ENCODE assay signal across 17 cellular contexts in genomic region chr1:184734972-184735371, GRCh38. TPM values are rescaled to one million over a fixed set of nuclear protein-coding genes. Genes with fewer than 3 reads are reported as not detected.
DNase-seq lines count a peak whose midpoint lies in the region; ATAC-seq and TF ChIP-seq lines count a peak whose summit lies in the region.
"Had no signal": no experiment of that assay in that cellular context is flagged by ENCODE, and none has a peak within 500 bp of the region (broad histone marks: within the 10 kb centered on the region; RNA-seq: fewer than 3 reads in every experiment).

No MANE protein-coding gene starts in this region.

- H3K27ac ChIP-seq in upper lobe of left lung: no peak overlapping the region
- H3K27ac ChIP-seq: ovary, tibial nerve had no signal

- H3K9me3 ChIP-seq in upper lobe of left lung: no peaks in the 10 kb centered on the region
- H3K9me3 ChIP-seq: ovary, tibial nerve had no signal

- no peak for TF ChIP-seq POLR2A in upper lobe of left lung (IDR thresholded peaks at IDR 0.05)

- H3K36me3 Mint-ChIP-seq in activated B cell treated with CpG ODN at 0.5 μM for 24 hours (ENCODE audit: low read depth): peaks cover 47% of the 10 kb centered on the region

- DNase-seq in activated B cell treated with CpG ODN at 0.5 μM for 24 hours: no peak
- DNase-seq in foreskin fibroblast: no peak
- no peak for DNase-seq in SHP77 (lab: John Stamatoyannopoulos, UW)
- DNase-seq in H4 (ENCODE audit: low spot score): no peak
- no peak for DNase-seq in upper lobe of left lung
- DNase-seq: activated CD4-positive, alpha-beta T cell treated with anti-CD3 and anti-CD28 coated beads for 4 hours; activated T-cell treated with anti-CD3 and anti-CD28 coated beads, Interleukin-2, amount 50 U/mL, for 4 hours; effector CD8-positive, alpha-beta T cell; hypothalamus; NCI-H187; NCI-H82; ovary; stimulated activated CD4-positive, alpha-beta T cell treated with anti-CD3 and anti-CD28 coated beads, Interleukin-4, amount 100 ng/mL, for 24 hours had no signal

- no peak overlapping the region for H3K4me3 Mint-ChIP-seq in activated B cell treated with CpG ODN at 0.5 μM for 24 hours
- H3K4me3 Mint-ChIP-seq: activated T-cell treated with anti-CD3 and anti-CD28 coated beads, Interleukin-2, amount 50 U/mL, for 4 hours had no signal

- H3K9me3 Mint-ChIP-seq in activated B cell treated with CpG ODN at 0.5 μM for 24 hours: no peaks in the 10 kb centered on the region
- H3K9me3 Mint-ChIP-seq: activated T-cell treated with anti-CD3 and anti-CD28 coated beads, Interleukin-2, amount 50 U/mL, for 4 hours had no signal

- ATAC-seq in GM18519 (IDR thresholded peaks at IDR 0.05; ENCODE audit: low FRiP score, unreplicated experiment) (peak; percentile 67), GM21528 (IDR thresholded peaks at IDR 0.05; ENCODE audit: low FRiP score, unreplicated experiment) (peak; percentile 77), HG03108 (IDR thresholded peaks at IDR 0.05; ENCODE audit: unreplicated experiment) (peak; percentile 74), activated B cell treated with CpG ODN at 0.5 μM for 24 hours (ENCODE audit: low read depth) (peak; percentile 42), upper lobe of left lung (ENCODE audit: low FRiP score in 2 of 2) (no peak)
- ATAC-seq: activated T-cell treated with anti-CD3 and anti-CD28 coated beads, Interleukin-2, amount 50 U/mL, for 4 hours had no signal

- no peaks in the 10 kb centered on the region for H3K27me3 Mint-ChIP-seq in activated B cell treated with CpG ODN at 0.5 μM for 24 hours

- no peak overlapping the region for H3K4me3 ChIP-seq in foreskin fibroblast (ENCODE audit: low read depth in 1 of 2, low read length in 2 of 2)
- no peak overlapping the region for H3K4me3 ChIP-seq in upper lobe of left lung
- H3K4me3 ChIP-seq: ovary, tibial nerve had no signal

- H3K4me1 ChIP-seq in upper lobe of left lung: peaks cover 0 to 4% (median 0%) of the 10 kb centered on the region in 4 donors
- H3K4me1 ChIP-seq: tibial nerve had no signal

- H3K27me3 ChIP-seq in upper lobe of left lung: no peaks in the 10 kb centered on the region
- H3K27me3 ChIP-seq: ovary, tibial nerve had no signal

- TF ChIP-seq CTCF in activated B cell treated with CpG ODN at 0.5 μM for 24 hours (IDR thresholded peaks at IDR 0.05) (no peak), foreskin fibroblast (IDR thresholded peaks at IDR 0.05; ENCODE audit: low read depth, low read length) (no peak), upper lobe of left lung (IDR thresholded peaks at IDR 0.05) (no peak)

- peaks cover 13% of the 10 kb centered on the region for H3K4me1 Mint-ChIP-seq in activated B cell treated with CpG ODN at 0.5 μM for 24 hours

- H3K36me3 ChIP-seq in upper lobe of left lung: peaks cover 7 to 71% (median 17%) of the 10 kb centered on the region in 4 donors
- H3K36me3 ChIP-seq: ovary had no signal

- POLR2A ChIA-PET in activated B cell treated with CpG ODN at 0.5 μM for 24 hours (lab: Charles Lee): interaction anchor here (1.2 kb wide), 1 partner anchor 18 kb away, joined by 4 read pairs; no protein-coding TSS in a partner anchor

- H3K27ac Mint-ChIP-seq in activated B cell treated with CpG ODN at 0.5 μM for 24 hours: peak overlapping the region; percentile 11

- CTCF ChIA-PET in activated B cell treated with CpG ODN at 0.5 μM for 24 hours (lab: Charles Lee): no interaction called here

- TF ChIP-seq EP300 in upper lobe of left lung (IDR thresholded peaks at IDR 0.05): no peak

- intact Hi-C loops in activated B cell treated with CpG ODN at 0.5 μM for 24 hours (cut with micrococcal nuclease): no loop called here

RNA-seq across cellular contexts. Expression of gene EDEM3, which starts 19.7 kb away (rescaled TPM):
- total RNA-seq in activated B cell treated with CpG ODN at 0.5 μM for 24 hours (11.5 and 16.2 TPM in 2 replicates), upper lobe of left lung (10 to 100 TPM; 23.9 to 56.2 (median 29.4) TPM)
- 21.7 and 28.4 TPM in 2 replicates for total RNA-seq in H4 (2014; rRNA removed; shearing (Covaris generic))

Comparison
In these comparisons a context has a peak if more than half of its experiments do, and no peak if none do; other contexts are left out.
1. ATAC-seq: peak in GM18519 (single experiment), GM21528 (single experiment), HG03108 (single experiment) and activated B cell treated with CpG ODN at 0.5 μM for 24 hours (single experiment); none in upper lobe of left lung (0 of 2).